9 cellular contexts compared by ENCODE assay signal in genomic region chr19:12773571-12773970, GRCh38. TPM values are rescaled to one million over a fixed set of nuclear protein-coding genes. Genes with fewer than 3 reads are reported as not detected.
DNase-seq lines count a peak whose midpoint lies in the region; ATAC-seq and TF ChIP-seq lines count a peak whose summit lies in the region.
"Had no signal": no experiment of that assay in that cellular context is flagged by ENCODE, and none has a peak within 500 bp of the region (broad histone marks: within the 10 kb centered on the region; RNA-seq: fewer than 3 reads in every experiment).

No MANE protein-coding gene starts in this region.

- H3K27ac ChIP-seq in breast epithelium (no peak overlapping the region), gastrocnemius medialis (peak overlapping the region; percentile 91 to 96 (median 94))

- TF ChIP-seq POLR2A in breast epithelium (IDR thresholded peaks at IDR 0.05) (no peak), gastrocnemius medialis (IDR thresholded peaks at IDR 0.05) (no peak)

- no peaks in the 10 kb centered on the region for H3K9me3 Mint-ChIP-seq in MCF 10A (ENCODE audit: unreplicated experiment)

- H3K4me1 Mint-ChIP-seq in MCF 10A (ENCODE audit: insufficient read depth, unreplicated experiment), result peaks cover 12% of the 10 kb centered on the region

- TF ChIP-seq CTCF in MCF 10A (IDR thresholded peaks at IDR 0.05; ENCODE audit: unreplicated experiment) (peak; percentile 33), breast epithelium (IDR thresholded peaks at IDR 0.05) (no peak), choroid plexus epithelial cell (conservative IDR thresholded peaks at IDR 0.05; ENCODE audit: low read depth, low read length) (peak; percentile 65), gastrocnemius medialis (IDR thresholded peaks at IDR 0.05 in 4 of 5, conservative IDR thresholded peaks at IDR 0.05 in 1 of 5) (peak in 4 of 5 experiments; percentile 9 to 47 (median 40))

- H3K36me3 Mint-ChIP-seq in MCF 10A (ENCODE audit: insufficient read depth, unreplicated experiment), result peaks cover 11% of the 10 kb centered on the region

- H3K4me3 ChIP-seq in breast epithelium, result no peak overlapping the region
- no peak overlapping the region for H3K4me3 ChIP-seq in choroid plexus epithelial cell (ENCODE audit: low read depth, low read length)
- no peak overlapping the region for H3K4me3 ChIP-seq in gastrocnemius medialis

- CTCF ChIA-PET in MCF 10A (lab: Yijun Ruan, JAX), result interaction anchor here (0.8 to 8.4 kb wide), 8 partner anchors 9 to 75 kb away, joined by 3 to 278 read pairs (median 8); partner anchors contain the start of gene JUNB

- no peak overlapping the region for H3K4me3 Mint-ChIP-seq in MCF 10A (ENCODE audit: unreplicated experiment)

- H3K36me3 ChIP-seq in breast epithelium (no peaks in the 10 kb centered on the region), gastrocnemius medialis (no peaks in the 10 kb centered on the region)

- in situ Hi-C loops in gastrocnemius medialis (cut with MboI; ENCODE audit: low sequenced_read_pairs in 4 of 4), result no loop called here

- no peaks in the 10 kb centered on the region for H3K27me3 ChIP-seq in breast epithelium
- H3K27me3 ChIP-seq in gastrocnemius medialis, result no peaks in the 10 kb centered on the region

- no peak overlapping the region for H3K27ac Mint-ChIP-seq in MCF 10A (ENCODE audit: low read depth, unreplicated experiment)

- H3K4me1 ChIP-seq in breast epithelium (no peaks in the 10 kb centered on the region), gastrocnemius medialis (peaks cover 49 to 61% of the 10 kb centered on the region in 2 donors)

- BruUV-seq in MCF 10A (replicated peaks; lab: Mats Ljungman, UMichigan), result no TSS peak

- intact Hi-C loops in MCF 10A (cut with micrococcal nuclease) (no loop called here), breast epithelium (cut with DNase I; ENCODE audit: low total_unique reads) (no loop called here), gastrocnemius medialis (cut with DNase I; ENCODE audit: low total_unique reads) (loop anchor here (10.0 kb wide), 1 partner anchor 1791 kb away; no protein-coding TSS in a partner anchor)

- no peaks in the 10 kb centered on the region for H3K27me3 Mint-ChIP-seq in MCF 10A (ENCODE audit: insufficient read depth, unreplicated experiment)

- ATAC-seq in gastrocnemius medialis (peak; percentile 23 to 25), HG03378 (IDR thresholded peaks at IDR 0.05; ENCODE audit: unreplicated experiment) (no peak)

- POLR2A ChIA-PET in MCF 10A (lab: Yijun Ruan, JAX), result interaction anchor here (0.6 to 10.1 kb wide), 8 partner anchors 12 to 118 kb away, joined by 3 to 410 read pairs (median 6); partner anchors contain the start of genes GCDH, JUNB, PRDX2 and THSD8

- H3K9me3 ChIP-seq in breast epithelium (no peaks in the 10 kb centered on the region), gastrocnemius medialis (no peaks in the 10 kb centered on the region)

- peak; percentile 55 for DNase-seq in MCF 10A (ENCODE audit: unreplicated experiment)
- DNase-seq in breast epithelium (ENCODE audit: low spot score in 2 of 2), result no peak
- DNase-seq in NAMALWA (ENCODE audit: low spot score), result peak; percentile 68
- DNase-seq in choroid plexus epithelial cell (ENCODE audit: low read depth), result peak; percentile 52
- DNase-seq in gastrocnemius medialis, result peak in 1 of 2 donors; percentile 65
- DNase-seq in foreskin melanocyte, result no peak
- no peak for DNase-seq in NCI-H1694 (lab: John Stamatoyannopoulos, UW)
- DNase-seq: activated gamma-delta T cell treated with Interleukin-2 at 50 U/mL for 16 hours had no signal

RNA-seq across cellular contexts. Expression of gene HOOK2, which starts 1.8 kb away (rescaled TPM):
- total RNA-seq in MCF 10A (2022) (31.6 and 32.8 TPM in 2 replicates), breast epithelium (100 to 1,000 TPM in 1 of 3 donors, 10 to 100 TPM in 2; 45.8 to 101 (median 98.6) TPM), gastrocnemius medialis (10 to 100 TPM; 12.3 to 23.4 (median 17.6) TPM)

RNA-seq across cellular contexts. Expression of gene JUNB, which starts 17.7 kb away (rescaled TPM):
- 86.4 and 125 TPM in 2 replicates for total RNA-seq in MCF 10A (2022)
- 100 to 1,000 TPM; 108 to 581 (median 320) TPM for total RNA-seq in breast epithelium
- 100 to 1,000 TPM in 2 of 4 donors, 10 to 100 TPM in 2; 59.0 to 200 (median 128) TPM for total RNA-seq in gastrocnemius medialis

RNA-seq across cellular contexts. Expression of gene BEST2, which starts 22.0 kb away (rescaled TPM):
- total RNA-seq in MCF 10A (2022) (0.70 and 0.83 TPM in 2 replicates), breast epithelium (not detected), gastrocnemius medialis (under 1 TPM in 1 of 4 donors, not detected in 3; 0.63 TPM)

RNA-seq across cellular contexts. Expression of gene PRDX2, which starts 28.0 kb away (rescaled TPM):
- total RNA-seq in MCF 10A (2022) (224 and 295 TPM in 2 replicates), breast epithelium (100 to 1,000 TPM; 150 to 199 (median 199) TPM), gastrocnemius medialis (100 to 1,000 TPM; 357 to 551 (median 406) TPM)

RNA-seq across cellular contexts. Expression of gene THSD8, which starts 28.3 kb away (rescaled TPM):
- total RNA-seq in MCF 10A (2022) (6.9 and 14.5 TPM in 2 replicates), breast epithelium (not detected), gastrocnemius medialis (not detected)

Comparison
In these comparisons a context has a peak if more than half of its experiments do, and no peak if none do; other contexts are left out.
1. DNase-seq: peak in MCF 10A (single experiment), NAMALWA (single experiment) and choroid plexus epithelial cell (single experiment); none in breast epithelium (0 of 2), foreskin melanocyte (single experiment) and NCI-H1694 (single experiment).
2. CTCF ChIP-seq: peak in MCF 10A (single experiment), choroid plexus epithelial cell (single experiment) and gastrocnemius medialis (4 of 5); none in breast epithelium (0 of 3).
3. H3K27ac ChIP-seq: peak in gastrocnemius medialis (4 of 4); none in breast epithelium (0 of 2).